In the genomic region with DNA sequence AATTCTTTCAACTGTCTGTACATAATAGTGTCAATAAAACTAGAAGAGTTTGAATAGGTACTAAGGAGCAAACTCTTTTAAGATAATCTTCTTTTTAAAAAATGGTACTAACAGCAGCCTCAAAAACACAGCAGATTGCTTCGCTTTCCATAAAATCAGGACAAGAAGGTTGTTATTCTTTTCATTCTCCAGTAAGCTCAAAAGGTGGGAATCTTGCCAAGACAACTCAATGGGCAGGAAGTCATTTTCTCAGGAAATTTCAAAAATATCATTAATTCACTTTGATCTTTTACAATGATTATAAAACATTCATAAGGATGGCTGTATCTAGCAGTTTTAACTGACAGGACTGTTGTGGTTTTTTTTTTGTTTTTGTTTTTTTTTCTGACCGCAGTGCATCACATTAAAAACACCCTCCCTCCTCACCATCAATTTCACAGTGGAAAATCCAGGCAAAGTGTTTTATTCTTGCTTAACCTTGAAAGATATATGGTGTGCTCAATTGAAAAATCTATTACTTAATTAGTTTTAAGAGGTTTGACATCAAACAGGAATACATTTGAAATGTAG, we compare ENCODE assay signal across 26 cellular contexts.
"Had no signal": no experiment of that assay in that cellular context is flagged by ENCODE, and none has a peak within 500 bp of the region (broad histone marks: within the 10 kb centered on the region; RNA-seq: fewer than 3 reads in every experiment).

No MANE protein-coding gene starts in this region.

- H3K27ac Mint-ChIP-seq: activated CD8-positive, alpha-beta T cell treated with anti-CD3 and anti-CD28 coated beads, Interleukin-2, amount 10 ng/mL, durations not matched to agents 7 days and 5 days; activated naive CD4-positive, alpha-beta T cell treated with anti-CD3 and anti-CD28 coated beads, Interleukin-2, amount 50 U/mL, for 24 hours; activated T-helper 1 cell treated with anti-CD3 and anti-CD28 coated beads, Interleukin-12 subunit alpha, Interleukin-12 subunit beta, Interleukin-2, Interleukin-4 antibody, amounts not matched to agents 30 ng/mL and 10 ng/mL and 1 ng/mL, durations not matched to agents 14 hours and 24 hours and 36 hours; endodermal cell; stimulated activated memory B cell treated with anti-CD40 and anti-IgM and Interleukin-4, amounts not matched to agents 10 μg/mL and 1 μg/mL and 100 μg/mL, for 72 hours had no signal

- H3K27me3 ChIP-seq: heart right ventricle, right lobe of liver, stomach, suprapubic skin, tibial nerve had no signal

- ATAC-seq: activated CD8-positive, alpha-beta T cell treated with anti-CD3 and anti-CD28 coated beads, Interleukin-2, amount 10 ng/mL, durations not matched to agents 7 days and 5 days; heart right ventricle; left cardiac atrium; mucosa of descending colon; right lobe of liver; stimulated activated memory B cell treated with anti-CD40 and anti-IgM and Interleukin-4, amounts not matched to agents 10 μg/mL and 1 μg/mL and 100 μg/mL, for 72 hours had no signal

- H3K27me3 Mint-ChIP-seq: activated naive CD4-positive, alpha-beta T cell treated with anti-CD3 and anti-CD28 coated beads, Interleukin-2, amount 50 U/mL, for 24 hours; stimulated activated memory B cell treated with anti-CD40 and anti-IgM and Interleukin-4, amounts not matched to agents 10 μg/mL and 1 μg/mL and 100 μg/mL, for 72 hours had no signal

- H3K4me1 Mint-ChIP-seq: activated naive CD4-positive, alpha-beta T cell treated with anti-CD3 and anti-CD28 coated beads, Interleukin-2, amount 50 U/mL, for 24 hours; endodermal cell; stimulated activated memory B cell treated with anti-CD40 and anti-IgM and Interleukin-4, amounts not matched to agents 10 μg/mL and 1 μg/mL and 100 μg/mL, for 72 hours had no signal

- H3K4me3 ChIP-seq: coronary artery, heart right ventricle, mucosa of descending colon, right lobe of liver, skin epidermis, stomach, suprapubic skin, tibial nerve had no signal

- FAIRE-seq: bronchial epithelial cell, TTC549 had no signal

- H3K36me3 ChIP-seq: heart right ventricle, right lobe of liver, stomach, suprapubic skin, tibial nerve had no signal

- DNase-seq: activated CD4-positive, alpha-beta T cell treated with anti-CD3 and anti-CD28 coated beads for 1 hour; activated CD4-positive, alpha-beta T cell treated with anti-CD3 and anti-CD28 coated beads, Interleukin-2, amount 50 U/mL, for 1 hour; activated CD8-positive, alpha-beta T cell treated with anti-CD3 and anti-CD28 coated beads, Interleukin-2, amount 10 ng/mL, durations not matched to agents 7 days and 5 days; activated gamma-delta T cell treated with Interleukin-2 at 50 U/mL for 16 hours; aorta; cerebellar nuclear complex; endodermal cell; heart right ventricle; islet precursor cell; left cardiac atrium; mesenchymal stem cell; mucosa of descending colon; nucleus accumbens; right lobe of liver; stimulated activated CD4-positive, alpha-beta T cell treated with anti-CD3 and anti-CD28 coated beads, Interleukin-2, amount 100 ng/mL, for 24 hours; stomach had no signal

- H3K27ac ChIP-seq: coronary artery, epithelial cell of prostate, heart right ventricle, right lobe of liver, skin epidermis, stomach, suprapubic skin, tibial nerve had no signal

- H3K4me1 ChIP-seq: heart right ventricle, right lobe of liver, stomach, suprapubic skin had no signal

- H3K36me3 Mint-ChIP-seq: activated naive CD4-positive, alpha-beta T cell treated with anti-CD3 and anti-CD28 coated beads, Interleukin-2, amount 50 U/mL, for 24 hours; stimulated activated memory B cell treated with anti-CD40 and anti-IgM and Interleukin-4, amounts not matched to agents 10 μg/mL and 1 μg/mL and 100 μg/mL, for 72 hours had no signal

- H3K4me3 Mint-ChIP-seq: activated CD8-positive, alpha-beta T cell treated with anti-CD3 and anti-CD28 coated beads, Interleukin-2, amount 10 ng/mL, durations not matched to agents 7 days and 5 days; activated naive CD4-positive, alpha-beta T cell treated with anti-CD3 and anti-CD28 coated beads, Interleukin-2, amount 50 U/mL, for 24 hours; activated T-helper 1 cell treated with anti-CD3 and anti-CD28 coated beads, Interleukin-12 subunit alpha, Interleukin-12 subunit beta, Interleukin-2, Interleukin-4 antibody, amounts not matched to agents 30 ng/mL and 10 ng/mL and 1 ng/mL, durations not matched to agents 14 hours and 24 hours and 36 hours; endodermal cell; stimulated activated memory B cell treated with anti-CD40 and anti-IgM and Interleukin-4, amounts not matched to agents 10 μg/mL and 1 μg/mL and 100 μg/mL, for 72 hours had no signal

- H3K9me3 ChIP-seq: mucosa of descending colon, right lobe of liver, stomach, suprapubic skin, tibial nerve had no signal

- H3K9me3 Mint-ChIP-seq: endodermal cell had no signal
